ENCODE assay signal across 2 cellular contexts in the genomic region with DNA sequence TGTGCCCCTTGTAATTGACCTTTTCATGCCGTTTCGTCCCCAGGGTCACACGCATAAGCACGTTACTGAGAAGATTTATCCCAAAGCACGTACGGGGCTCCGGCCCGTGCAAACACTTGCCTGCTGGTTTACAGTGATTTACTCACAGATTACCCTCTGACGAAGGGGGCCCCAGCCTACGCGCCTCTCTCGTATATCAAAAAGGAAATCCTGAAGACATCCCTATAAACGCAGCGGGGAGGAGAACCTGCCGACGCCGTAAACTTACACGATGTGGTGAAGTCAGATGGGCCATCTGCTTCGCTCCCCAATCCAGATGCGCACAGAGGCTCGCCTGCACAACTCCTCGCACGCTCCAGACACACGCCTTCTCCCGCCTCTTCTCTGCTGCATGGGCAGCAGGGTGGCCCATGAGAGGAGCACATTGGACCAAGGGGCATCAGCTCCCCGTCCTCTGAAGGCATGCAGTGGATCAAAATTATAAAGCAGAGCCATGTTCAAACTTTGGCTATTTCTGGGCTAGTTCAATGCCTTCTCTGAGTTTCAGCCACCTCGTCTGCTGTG.
TF ChIP-seq lines count a peak whose summit lies in the region.

No MANE protein-coding gene starts in this region.

TF ChIP-seq in HEK293, 187 proteins besides CTCF, POLR2A, EP300 and RAD21 (continued from another document and continues in another):
- peak; percentile 96 for TF ChIP-seq TCF7L2 (IDR thresholded peaks at IDR 0.05; ENCODE audit: borderline replicate concordance, low read depth, low read length)
- peak; percentile 80 for TF ChIP-seq GFI1B (tag by site-specific recombination; IDR thresholded peaks at IDR 0.05)
- TF ChIP-seq, protein P1, sequence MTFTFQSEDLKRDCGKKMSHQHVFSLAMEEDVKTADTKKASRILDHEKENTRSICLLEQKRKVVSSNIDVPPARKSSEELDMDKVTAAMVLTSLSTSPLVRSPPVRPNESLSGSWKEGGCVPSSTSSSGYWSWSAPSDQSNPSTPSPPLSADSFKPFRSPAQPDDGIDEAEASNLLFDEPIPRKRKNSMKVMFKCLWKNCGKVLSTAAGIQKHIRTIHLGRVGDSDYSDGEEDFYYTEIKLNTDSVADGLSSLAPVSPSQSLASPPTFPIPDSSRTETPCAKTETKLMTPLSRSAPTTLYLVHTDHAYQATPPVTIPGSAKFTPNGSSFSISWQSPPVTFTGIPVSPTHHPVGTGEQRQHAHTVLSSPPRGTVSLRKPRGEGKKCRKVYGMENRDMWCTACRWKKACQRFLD (tag by site-specific recombination; IDR thresholded peaks at IDR 0.05): no peak
- no peak for TF ChIP-seq ZNF530 (tag by site-specific recombination; IDR thresholded peaks at IDR 0.05; ENCODE audit: low read depth)
- TF ChIP-seq BCL11B (tag by site-specific recombination; IDR thresholded peaks at IDR 0.05; ENCODE audit: low read depth): 0 out of 2 replicates have a peak, but pooled peaks have one; percentile 65
- no peak for TF ChIP-seq ZNF677 (tag by site-specific recombination; IDR thresholded peaks at IDR 0.05)
- TF ChIP-seq, protein P2, sequence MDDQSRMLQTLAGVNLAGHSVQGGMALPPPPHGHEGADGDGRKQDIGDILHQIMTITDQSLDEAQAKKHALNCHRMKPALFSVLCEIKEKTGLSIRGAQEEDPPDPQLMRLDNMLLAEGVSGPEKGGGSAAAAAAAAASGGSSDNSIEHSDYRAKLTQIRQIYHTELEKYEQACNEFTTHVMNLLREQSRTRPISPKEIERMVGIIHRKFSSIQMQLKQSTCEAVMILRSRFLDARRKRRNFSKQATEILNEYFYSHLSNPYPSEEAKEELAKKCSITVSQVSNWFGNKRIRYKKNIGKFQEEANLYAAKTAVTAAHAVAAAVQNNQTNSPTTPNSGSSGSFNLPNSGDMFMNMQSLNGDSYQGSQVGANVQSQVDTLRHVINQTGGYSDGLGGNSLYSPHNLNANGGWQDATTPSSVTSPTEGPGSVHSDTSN (CRISPR knock-in tag; IDR thresholded peaks at IDR 0.05): no peak
- TF ChIP-seq GLIS1 (tag by site-specific recombination; IDR thresholded peaks at IDR 0.05): no peak
- TF ChIP-seq TRIM28 (IDR thresholded peaks at IDR 0.05; ENCODE audit: borderline replicate concordance, low read length): peak; percentile 84
- TF ChIP-seq KLF10 (tag by site-specific recombination; IDR thresholded peaks at IDR 0.05): no peak
- no peak for TF ChIP-seq ZNF169 (tag by site-specific recombination; IDR thresholded peaks at IDR 0.05)
- TF ChIP-seq ZBTB20 (tag by site-specific recombination; IDR thresholded peaks at IDR 0.05): peak; percentile 49
- peak; percentile 88 for TF ChIP-seq ZNF843 (tag by site-specific recombination; IDR thresholded peaks at IDR 0.05)
- TF ChIP-seq ZBTB1 (tag by site-specific recombination; IDR thresholded peaks at IDR 0.05): 0 out of 2 replicates have a peak, but pooled peaks have one; percentile 30
- TF ChIP-seq, protein P3, sequence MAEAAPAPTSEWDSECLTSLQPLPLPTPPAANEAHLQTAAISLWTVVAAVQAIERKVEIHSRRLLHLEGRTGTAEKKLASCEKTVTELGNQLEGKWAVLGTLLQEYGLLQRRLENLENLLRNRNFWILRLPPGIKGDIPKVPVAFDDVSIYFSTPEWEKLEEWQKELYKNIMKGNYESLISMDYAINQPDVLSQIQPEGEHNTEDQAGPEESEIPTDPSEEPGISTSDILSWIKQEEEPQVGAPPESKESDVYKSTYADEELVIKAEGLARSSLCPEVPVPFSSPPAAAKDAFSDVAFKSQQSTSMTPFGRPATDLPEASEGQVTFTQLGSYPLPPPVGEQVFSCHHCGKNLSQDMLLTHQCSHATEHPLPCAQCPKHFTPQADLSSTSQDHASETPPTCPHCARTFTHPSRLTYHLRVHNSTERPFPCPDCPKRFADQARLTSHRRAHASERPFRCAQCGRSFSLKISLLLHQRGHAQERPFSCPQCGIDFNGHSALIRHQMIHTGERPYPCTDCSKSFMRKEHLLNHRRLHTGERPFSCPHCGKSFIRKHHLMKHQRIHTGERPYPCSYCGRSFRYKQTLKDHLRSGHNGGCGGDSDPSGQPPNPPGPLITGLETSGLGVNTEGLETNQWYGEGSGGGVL (tag by site-specific recombination; IDR thresholded peaks at IDR 0.05): no peak
- TF ChIP-seq, protein P4, sequence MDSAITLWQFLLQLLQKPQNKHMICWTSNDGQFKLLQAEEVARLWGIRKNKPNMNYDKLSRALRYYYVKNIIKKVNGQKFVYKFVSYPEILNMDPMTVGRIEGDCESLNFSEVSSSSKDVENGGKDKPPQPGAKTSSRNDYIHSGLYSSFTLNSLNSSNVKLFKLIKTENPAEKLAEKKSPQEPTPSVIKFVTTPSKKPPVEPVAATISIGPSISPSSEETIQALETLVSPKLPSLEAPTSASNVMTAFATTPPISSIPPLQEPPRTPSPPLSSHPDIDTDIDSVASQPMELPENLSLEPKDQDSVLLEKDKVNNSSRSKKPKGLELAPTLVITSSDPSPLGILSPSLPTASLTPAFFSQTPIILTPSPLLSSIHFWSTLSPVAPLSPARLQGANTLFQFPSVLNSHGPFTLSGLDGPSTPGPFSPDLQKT (IDR thresholded peaks at IDR 0.05; ENCODE audit: borderline replicate concordance, low read depth, low read length): no peak
- no peak for TF ChIP-seq KLF7 (tag by site-specific recombination; IDR thresholded peaks at IDR 0.05; ENCODE audit: borderline replicate concordance)
- peak; percentile 72 for TF ChIP-seq OSR2 (tag by site-specific recombination; IDR thresholded peaks at IDR 0.05)
- 0 out of 2 replicates have a peak, but pooled peaks have one; percentile 39 for TF ChIP-seq IKZF3 (tag by site-specific recombination; IDR thresholded peaks at IDR 0.05)
- TF ChIP-seq, protein P5, sequence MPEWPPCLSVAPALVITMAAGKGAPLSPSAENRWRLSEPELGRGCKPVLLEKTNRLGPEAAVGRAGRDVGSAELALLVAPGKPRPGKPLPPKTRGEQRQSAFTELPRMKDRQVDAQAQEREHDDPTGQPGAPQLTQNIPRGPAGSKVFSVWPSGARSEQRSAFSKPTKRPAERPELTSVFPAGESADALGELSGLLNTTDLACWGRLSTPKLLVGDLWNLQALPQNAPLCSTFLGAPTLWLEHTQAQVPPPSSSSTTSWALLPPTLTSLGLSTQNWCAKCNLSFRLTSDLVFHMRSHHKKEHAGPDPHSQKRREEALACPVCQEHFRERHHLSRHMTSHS (tag by site-specific recombination; IDR thresholded peaks at IDR 0.05): peak; percentile 72
- TF ChIP-seq ZNF629 (tag by site-specific recombination; IDR thresholded peaks at IDR 0.05): peak; percentile 67
- no peak for TF ChIP-seq REPIN1 (tag by site-specific recombination; IDR thresholded peaks at IDR 0.05; ENCODE audit: low read depth)
- no peak for TF ChIP-seq SALL2 (tag by site-specific recombination; IDR thresholded peaks at IDR 0.05; ENCODE audit: borderline replicate concordance)

TF ChIP-seq in WTC11, 78 proteins besides CTCF, POLR2A, EP300 and RAD21 (continued from another document):
- TF ChIP-seq, protein P6, sequence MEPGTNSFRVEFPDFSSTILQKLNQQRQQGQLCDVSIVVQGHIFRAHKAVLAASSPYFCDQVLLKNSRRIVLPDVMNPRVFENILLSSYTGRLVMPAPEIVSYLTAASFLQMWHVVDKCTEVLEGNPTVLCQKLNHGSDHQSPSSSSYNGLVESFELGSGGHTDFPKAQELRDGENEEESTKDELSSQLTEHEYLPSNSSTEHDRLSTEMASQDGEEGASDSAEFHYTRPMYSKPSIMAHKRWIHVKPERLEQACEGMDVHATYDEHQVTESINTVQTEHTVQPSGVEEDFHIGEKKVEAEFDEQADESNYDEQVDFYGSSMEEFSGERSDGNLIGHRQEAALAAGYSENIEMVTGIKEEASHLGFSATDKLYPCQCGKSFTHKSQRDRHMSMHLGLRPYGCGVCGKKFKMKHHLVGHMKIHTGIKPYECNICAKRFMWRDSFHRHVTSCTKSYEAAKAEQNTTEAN (CRISPR knock-in tag; IDR thresholded peaks at IDR 0.05): no peak
- TF ChIP-seq OVOL2 (CRISPR knock-in tag; IDR thresholded peaks at IDR 0.05; ENCODE audit: borderline replicate concordance) (no peak), JAZF1 (CRISPR knock-in tag; IDR thresholded peaks at IDR 0.05) (no peak), ZNF138 (CRISPR knock-in tag; conservative IDR thresholded peaks at IDR 0.05) (no peak), TCF7 (CRISPR knock-in tag; IDR thresholded peaks at IDR 0.05; ENCODE audit: low read depth) (no peak), ESRRA (CRISPR knock-in tag; IDR thresholded peaks at IDR 0.05; ENCODE audit: borderline replicate concordance) (no peak), TEAD1 (CRISPR knock-in tag; IDR thresholded peaks at IDR 0.05) (no peak)
- TF ChIP-seq, protein P7, sequence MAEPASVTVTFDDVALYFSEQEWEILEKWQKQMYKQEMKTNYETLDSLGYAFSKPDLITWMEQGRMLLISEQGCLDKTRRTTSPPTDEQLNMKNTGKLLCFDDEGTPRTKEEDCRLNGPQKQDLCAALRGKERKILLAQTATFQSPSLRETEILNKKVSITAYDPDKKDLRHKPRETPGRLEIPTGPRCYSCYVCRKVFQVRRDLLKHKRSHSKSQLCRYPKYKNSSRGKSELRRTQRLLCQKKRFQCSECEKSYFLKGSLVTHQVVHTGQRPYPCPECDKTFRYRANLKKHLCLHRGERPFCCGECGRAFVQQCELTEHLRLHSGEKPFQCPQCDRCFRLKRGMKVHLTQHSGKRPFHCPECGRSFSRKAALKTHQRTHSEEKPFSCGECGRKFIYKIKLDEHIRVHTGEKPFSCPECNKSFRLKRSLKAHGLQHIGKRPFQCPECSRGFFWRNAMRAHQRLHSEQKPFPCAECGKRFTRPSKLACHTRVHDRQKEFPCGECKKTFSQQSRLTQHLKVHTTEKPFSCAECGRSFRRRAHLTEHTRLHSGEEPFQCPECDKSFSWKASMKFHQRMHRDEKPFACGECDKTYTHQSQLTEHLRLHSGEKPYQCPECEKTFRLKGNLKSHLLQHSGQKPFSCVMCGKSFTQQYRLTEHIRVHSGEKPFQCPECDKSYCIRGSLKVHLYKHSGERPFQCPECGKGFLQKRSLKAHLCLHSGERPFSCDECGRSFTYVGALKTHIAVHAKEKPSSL (CRISPR knock-in tag; conservative IDR thresholded peaks at IDR 0.05): no peak
